Comparison of ENCODE assay signal across 22 cellular contexts in the genomic region with DNA sequence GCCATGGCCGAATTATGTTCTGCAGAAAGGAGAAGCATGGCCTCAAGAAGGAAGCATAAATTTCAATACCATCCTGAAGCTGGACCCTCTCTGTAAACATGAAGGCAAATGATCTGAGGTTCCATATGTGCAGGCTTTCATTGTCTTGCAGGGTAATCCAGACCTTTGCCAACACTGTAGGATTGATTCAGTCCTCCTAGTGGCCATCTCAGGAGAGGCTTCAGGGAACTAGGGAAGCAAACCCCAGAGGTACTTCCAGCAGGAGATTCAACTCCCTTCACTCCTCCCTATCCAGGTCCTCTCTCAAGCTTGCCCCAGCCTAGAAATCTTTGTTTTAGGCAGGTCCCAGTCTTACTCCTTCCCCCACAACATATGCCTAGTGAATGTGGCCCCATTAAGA.
"Had no signal": no experiment of that assay in that cellular context is flagged by ENCODE, and none has a peak within 500 bp of the region (broad histone marks: within the 10 kb centered on the region; RNA-seq: fewer than 3 reads in every experiment).

No MANE protein-coding gene starts in this region.

- H3K36me3 ChIP-seq: colonic mucosa, gastroesophageal sphincter, heart right ventricle, transverse colon, uterus had no signal

- H3K27me3 ChIP-seq: colonic mucosa, gastroesophageal sphincter, heart right ventricle, transverse colon, uterus had no signal

- H3K4me3 Mint-ChIP-seq: activated naive CD4-positive, alpha-beta T cell treated with anti-CD3 and anti-CD28 coated beads, Interleukin-2, amount 10 ng/mL, durations not matched to agents 7 days and 5 days; activated naive CD8-positive, alpha-beta T cell treated with anti-CD3 and anti-CD28 coated beads, Interleukin-2, amount 50 U/mL, for 24 hours; brain; naive thymus-derived CD4-positive, alpha-beta T cell; stimulated activated naive CD8-positive, alpha-beta T cell treated with anti-CD3 and anti-CD28 coated beads, Interleukin-15, Interleukin-2, amounts not matched to agents 100 ng/mL and 50 ng/mL, for 24 hours had no signal

- H3K27ac Mint-ChIP-seq: activated naive CD4-positive, alpha-beta T cell treated with anti-CD3 and anti-CD28 coated beads, Interleukin-2, amount 10 ng/mL, durations not matched to agents 7 days and 5 days; activated naive CD8-positive, alpha-beta T cell treated with anti-CD3 and anti-CD28 coated beads, Interleukin-2, amount 50 U/mL, for 24 hours; brain; naive thymus-derived CD4-positive, alpha-beta T cell; stimulated activated naive CD8-positive, alpha-beta T cell treated with anti-CD3 and anti-CD28 coated beads, Interleukin-15, Interleukin-2, amounts not matched to agents 100 ng/mL and 50 ng/mL, for 24 hours had no signal

- H3K4me1 ChIP-seq: colonic mucosa, gastroesophageal sphincter, heart right ventricle, psoas muscle, transverse colon, uterus had no signal

- DNase-seq: activated CD4-positive, alpha-beta T cell treated with anti-CD3 and anti-CD28 coated beads, Interleukin-2, amount 50 U/mL, for 1 hour; activated CD4-positive, CD25-positive, alpha-beta regulatory T cell treated with anti-CD3 and anti-CD28 coated beads, Interleukin-2, amount 50 U/mL, for 72 hours; activated CD8-positive, alpha-beta memory T cell treated with anti-CD3 and anti-CD28 coated beads, Interleukin-2, amount 50 U/mL, for 48 hours; activated effector memory CD4-positive, alpha-beta T cell treated with Interleukin-2 at 50 U/mL for 16 hours; activated naive CD4-positive, alpha-beta T cell treated with anti-CD3 and anti-CD28 coated beads, Interleukin-2, amount 10 ng/mL, durations not matched to agents 7 days and 5 days; activated naive CD8-positive, alpha-beta T cell treated with anti-CD3 and anti-CD28 coated beads, Interleukin-2, amount 50 U/mL, for 24 hours; activated T-cell treated with anti-CD3 and anti-CD28 coated beads, Interleukin-2, amount 50 U/mL, for 48 hours; anterior cingulate cortex; central memory CD4-positive, alpha-beta T cell; colonic mucosa; heart right ventricle; mesenchymal stem cell; naive thymus-derived CD4-positive, alpha-beta T cell; psoas muscle; right cardiac atrium; stimulated activated CD4-positive, alpha-beta T cell treated with anti-CD3 and anti-CD28 coated beads, Interleukin-2, amount 100 ng/mL, for 24 hours; T-helper 9 cell; transverse colon; uterus had no signal

- H3K27ac ChIP-seq: colonic mucosa, gastroesophageal sphincter, heart right ventricle, psoas muscle, transverse colon, uterus had no signal

- H3K36me3 Mint-ChIP-seq: activated naive CD4-positive, alpha-beta T cell treated with anti-CD3 and anti-CD28 coated beads, Interleukin-2, amount 10 ng/mL, durations not matched to agents 7 days and 5 days; brain; naive thymus-derived CD4-positive, alpha-beta T cell had no signal

- H3K27me3 Mint-ChIP-seq: activated naive CD4-positive, alpha-beta T cell treated with anti-CD3 and anti-CD28 coated beads, Interleukin-2, amount 10 ng/mL, durations not matched to agents 7 days and 5 days; activated naive CD8-positive, alpha-beta T cell treated with anti-CD3 and anti-CD28 coated beads, Interleukin-2, amount 50 U/mL, for 24 hours; naive thymus-derived CD4-positive, alpha-beta T cell; stimulated activated naive CD8-positive, alpha-beta T cell treated with anti-CD3 and anti-CD28 coated beads, Interleukin-15, Interleukin-2, amounts not matched to agents 100 ng/mL and 50 ng/mL, for 24 hours had no signal

- H3K4me3 ChIP-seq: colonic mucosa, gastroesophageal sphincter, heart right ventricle, psoas muscle, transverse colon, uterus had no signal

- ATAC-seq: activated naive CD8-positive, alpha-beta T cell treated with anti-CD3 and anti-CD28 coated beads, Interleukin-2, amount 50 U/mL, for 24 hours; gastroesophageal sphincter; heart right ventricle; naive thymus-derived CD4-positive, alpha-beta T cell; psoas muscle; right cardiac atrium had no signal

- H3K9me3 ChIP-seq: colonic mucosa, psoas muscle, uterus had no signal

- H3K4me1 Mint-ChIP-seq: activated naive CD4-positive, alpha-beta T cell treated with anti-CD3 and anti-CD28 coated beads, Interleukin-2, amount 10 ng/mL, durations not matched to agents 7 days and 5 days; activated naive CD8-positive, alpha-beta T cell treated with anti-CD3 and anti-CD28 coated beads, Interleukin-2, amount 50 U/mL, for 24 hours; brain; naive thymus-derived CD4-positive, alpha-beta T cell had no signal
